8 cellular contexts compared by ENCODE assay signal in the genomic region with DNA sequence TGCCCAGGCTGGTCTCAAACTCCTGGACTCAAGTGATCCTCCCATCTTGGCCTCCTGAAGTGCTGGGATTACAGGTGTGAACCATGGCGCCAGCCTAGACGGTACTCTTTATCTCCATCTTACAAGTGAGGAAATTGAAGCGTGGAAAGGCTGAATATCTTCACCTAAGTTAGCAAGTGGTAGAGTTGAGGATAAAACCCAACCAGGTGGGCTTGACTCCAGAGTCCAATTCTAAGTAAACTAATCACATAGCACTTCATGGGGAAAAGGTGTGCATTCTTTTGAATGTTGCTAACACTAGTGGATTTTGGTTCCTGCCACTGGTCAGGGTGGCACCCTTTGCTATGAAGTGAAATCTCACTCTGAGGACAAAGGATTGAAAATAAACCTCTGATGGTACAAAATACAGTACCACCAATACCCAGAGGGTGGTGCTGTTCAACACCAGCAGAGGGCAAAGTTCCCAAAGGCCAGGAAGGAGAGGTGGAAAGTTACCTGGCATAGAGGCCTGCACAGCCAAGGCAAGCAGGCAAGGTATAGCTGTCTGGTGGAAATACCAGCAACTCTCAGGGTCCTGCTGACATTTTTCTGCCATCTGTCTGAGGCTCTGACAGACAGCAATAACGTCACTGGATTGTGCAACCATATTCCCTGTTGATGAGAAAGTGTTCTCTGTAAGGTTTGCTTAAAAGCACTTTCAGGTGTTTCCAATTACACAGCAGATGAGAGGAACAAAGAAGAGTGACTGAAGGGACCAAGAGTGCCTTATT. TPM values are rescaled to one million over a fixed set of nuclear protein-coding genes. Genes with fewer than 3 reads are reported as not detected.
DNase-seq lines count a peak whose midpoint lies in the region; ATAC-seq, FAIRE-seq and TF ChIP-seq lines count a peak whose summit lies in the region.

No MANE protein-coding gene starts in this region.

- H3K9ac ChIP-seq in GM12878 (ENCODE audit: control insufficient read depth, insufficient read depth, low read length) = no peak overlapping the region
- H3K9ac ChIP-seq in smooth muscle cell (ENCODE audit: low read depth) = no peak overlapping the region

- CTCF ChIA-PET in GM12878 (lab: Yijun Ruan, JAX) = interaction anchor here (0.9 to 5.7 kb wide), 8 partner anchors 31 to 238 kb away, joined by 3 to 34 read pairs (median 4); no protein-coding TSS in a partner anchor

- H3K4me2 ChIP-seq in GM12878 (ENCODE audit: control insufficient read depth, insufficient read depth) (no peak overlapping the region), smooth muscle cell (no peak overlapping the region)

- no peak for FAIRE-seq in GM12878 (lab: Jason Lieb, UNC)

- peaks cover 24% of the 10 kb centered on the region for H3F3A ChIP-seq in smooth muscle cell (ENCODE audit: low read depth)

- H3K27me3 ChIP-seq in GM12878 (replicated peaks in 1 of 2; ENCODE audit: control insufficient read depth in 2 of 2, insufficient read depth in 2 of 2, low read length in 1 of 2) = no peaks in the 10 kb centered on the region
- no peaks in the 10 kb centered on the region for H3K27me3 ChIP-seq in smooth muscle cell (ENCODE audit: low read depth)

- no peak overlapping the region for H3K27ac ChIP-seq in GM12878 (ENCODE audit: control insufficient read depth, insufficient read depth)
- H3K27ac ChIP-seq in smooth muscle cell (ENCODE audit: low read depth) = peak overlapping the region; percentile 17

- H3K4me3 ChIP-seq in GM12878 (no peak overlapping the region), smooth muscle cell (no peak overlapping the region)

- RAD21 ChIA-PET in GM12878 (lab: Charles Lee; ENCODE audit: unreplicated experiment) = interaction anchor here (1.8 kb wide), 1 partner anchor 90 kb away, joined by 7 read pairs; no protein-coding TSS in a partner anchor

- no peaks in the 10 kb centered on the region for H4K20me1 ChIP-seq in GM12878 (ENCODE audit: control insufficient read depth, insufficient read depth)
- H4K20me1 ChIP-seq in smooth muscle cell (ENCODE audit: low read depth) = no peaks in the 10 kb centered on the region

- POLR2A ChIA-PET in GM12878 (lab: Charles Lee) = no interaction called here

- H3K79me2 ChIP-seq in GM12878 (ENCODE audit: control insufficient read depth, insufficient read depth, low read length) (no peaks in the 10 kb centered on the region), smooth muscle cell (ENCODE audit: low read depth) (no peaks in the 10 kb centered on the region)

- no TSS peak for BruUV-seq in GM12878 (replicated peaks; lab: Mats Ljungman, UMichigan)

- SMC1A ChIA-PET in GM12878 (lab: Charles Lee; ENCODE audit: uncharacterized antibody, unreplicated experiment) = interaction anchor here (0.6 to 2.1 kb wide), 3 partner anchors 90 to 185 kb away, joined by 3 to 6 read pairs (median 3); no protein-coding TSS in a partner anchor

- H3K4me1 ChIP-seq in GM12878 (ENCODE audit: control insufficient read depth, insufficient read depth, low read length) (no peaks in the 10 kb centered on the region), smooth muscle cell (ENCODE audit: low read depth) (no peaks in the 10 kb centered on the region)

- WGBS in GM12878 (ENCODE audit: insufficient coverage, insufficient replicate concordance, low lambda C conversion rate, missing lambda C conversion rate) = 84% methylated on average over 4 of the region's 4 CpGs
- 77% methylated on average over 4 of the region's 4 CpGs for WGBS in smooth muscle cell (ENCODE audit: low lambda C conversion rate)

- DNase-seq in DMS79 treated with DMSO at 0.1 percent for 48 hours (lab: John Stamatoyannopoulos, UW) (peak; percentile 18), RKO (ENCODE audit: low spot score) (peak; percentile 52), GM12878 (ENCODE audit: low read depth, low spot score) (peak; percentile 9), iPS-NIHi11 (ENCODE audit: low spot score) (peak; percentile 85), smooth muscle cell (lab: John Stamatoyannopoulos, UW; ENCODE audit: unreplicated experiment) (no peak), NCI-H226 (no peak)

- in situ Hi-C loops in GM12878 (cut with MboI) = no loop called here

- TF ChIP-seq CTCF in GM12878 (IDR thresholded peaks at IDR 0.05 in 2 of 3, conservative IDR thresholded peaks at IDR 0.05 in 1 of 3; ENCODE audit: control insufficient read depth in 2 of 3, extremely low read depth in 1 of 3, insufficient read depth in 1 of 3, low read depth in 3 of 3, low read length in 3 of 3) (peak; percentile 77 to 85 (median 84)), smooth muscle cell (IDR thresholded peaks at IDR 0.05; ENCODE audit: borderline replicate concordance, insufficient read depth, poor library complexity, severe bottlenecking) (peak; percentile 86)

- no peak for TF ChIP-seq POLR2A in GM12878 (IDR thresholded peaks at IDR 0.05; ENCODE audit: low read depth, low read length)

- no peak overlapping the region for H2AFZ ChIP-seq in GM12878 (ENCODE audit: control insufficient read depth, low read depth, low read length)
- H2AFZ ChIP-seq in smooth muscle cell (ENCODE audit: low read depth) = no peak overlapping the region

- H3K36me3 ChIP-seq in GM12878 (ENCODE audit: control insufficient read depth in 2 of 2, insufficient read depth in 2 of 2, low read length in 1 of 2) = peaks cover 36 to 48% of the 10 kb centered on the region in 2 experiments
- peaks cover 11% of the 10 kb centered on the region for H3K36me3 ChIP-seq in smooth muscle cell (ENCODE audit: low read depth)

- H3K9me3 ChIP-seq in GM12878 (replicated peaks; ENCODE audit: control insufficient read depth, insufficient read depth, low read length) (no peaks in the 10 kb centered on the region), smooth muscle cell (replicated peaks; ENCODE audit: low read depth) (no peaks in the 10 kb centered on the region)

- TF ChIP-seq EP300 in GM12878 (IDR thresholded peaks at IDR 0.05; ENCODE audit: borderline replicate concordance in 1 of 2, control insufficient read depth in 1 of 2, low read depth in 2 of 2, low read length in 2 of 2) = no peak

- intact Hi-C loops in GM12878 (cut with micrococcal nuclease; ENCODE audit: unreplicated experiment) = loop anchor here (1.0 to 5.0 kb wide), 2 partner anchors 90 to 149 kb away; no protein-coding TSS in a partner anchor

- peak; percentile 71 for TF ChIP-seq RAD21 in GM12878 (IDR thresholded peaks at IDR 0.05; ENCODE audit: insufficient read depth, low read depth, low read length)

- peak; percentile 53 for ATAC-seq in HG02798 (IDR thresholded peaks at IDR 0.05; ENCODE audit: poor library complexity, unreplicated experiment)
- ATAC-seq in GM12878 = peak; percentile 87
- ATAC-seq in GM21515 (IDR thresholded peaks at IDR 0.05; ENCODE audit: unreplicated experiment) = no peak

RNA-seq across cellular contexts. Expression of gene ZDHHC16, which starts 17.6 kb away (rescaled TPM):
- total RNA-seq in GM12878 (2013; cell fraction: nucleolus; rRNA removed) = 27.9 and 36.8 TPM in 2 replicates
- total RNA-seq in GM12878 (2014; rRNA removed) (30.0 and 30.6 TPM in 2 replicates), GM12878 (2014; rRNA removed; fragmentation: Illumina TruSeq; extraction: Trizol) (27.3 and 29.6 TPM in 2 replicates), GM12878 (2021) (27.7 and 30.5 TPM in 2 replicates), smooth muscle cell (48.5 and 50.3 TPM in 2 replicates)
- polyA plus RNA-seq in GM12878 (2011; ENCODE audit: low read depth) = 11.7 TPM
- polyA plus RNA-seq in GM12878 (2011; rRNA removed) (17.6 and 25.7 TPM in 2 replicates), GM12878 (2014; fragmentation: Illumina TruSeq; extraction: Trizol) (40.7 and 43.2 TPM in 2 replicates), GM12878 (2014; fragmentation: Nextera tagmentation; extraction: Ambion mirVana) (10 to 100 TPM; 16.8 to 20.0 TPM), GM12878 (2014; rRNA removed) (26.5 and 27.8 TPM in 2 replicates), GM12878 (2016; fragmentation: Nextera tagmentation; extraction: Ambion mirVana) (10 to 100 TPM; 56.6 to 63.1 TPM), smooth muscle cell (73.3 and 81.1 TPM in 2 replicates)
- 42.2 and 45.9 TPM in 2 replicates for polyA plus RNA-seq in GM12878 (2011; cell fraction: cytosol; rRNA removed)
- 36.1 and 42.5 TPM in 2 replicates for polyA plus RNA-seq in GM12878 (2011; cell fraction: nucleus; rRNA removed)
- polyA plus RNA-seq in GM12878 (2012) = 14.2 and 16.8 TPM in 2 replicates
- polyA minus RNA-seq in GM12878 (2011; rRNA and poly(A)+ RNA removed) = 45.6 and 55.0 TPM in 2 replicates
- 8.7 and 10.7 TPM in 2 replicates for polyA minus RNA-seq in GM12878 (2011; cell fraction: cytosol; rRNA and poly(A)+ RNA removed)
- polyA minus RNA-seq in GM12878 (2011; cell fraction: nucleus; rRNA and poly(A)+ RNA removed) = 15.4 and 26.1 TPM in 2 replicates

RNA-seq across cellular contexts. Expression of gene EXOSC1, which starts 17.7 kb away (rescaled TPM):
- 32.7 and 33.1 TPM in 2 replicates for total RNA-seq in GM12878 (2013; cell fraction: nucleolus; rRNA removed)
- total RNA-seq in GM12878 (2014; rRNA removed) = 63.1 and 65.8 TPM in 2 replicates
- 63.8 and 65.7 TPM in 2 replicates for total RNA-seq in GM12878 (2014; rRNA removed; fragmentation: Illumina TruSeq; extraction: Trizol)
- total RNA-seq in GM12878 (2021) = 43.4 and 50.3 TPM in 2 replicates
- 43.6 TPM for polyA plus RNA-seq in GM12878 (2011; ENCODE audit: low read depth)
- 50.8 and 53.7 TPM in 2 replicates for polyA plus RNA-seq in GM12878 (2011; rRNA removed)
- polyA plus RNA-seq in GM12878 (2011; cell fraction: cytosol; rRNA removed) = 56.7 and 58.7 TPM in 2 replicates
- polyA plus RNA-seq in GM12878 (2011; cell fraction: nucleus; rRNA removed) = 27.4 and 30.1 TPM in 2 replicates
- 44.2 and 44.4 TPM in 2 replicates for polyA plus RNA-seq in GM12878 (2012)
- 80.5 and 83.4 TPM in 2 replicates for polyA plus RNA-seq in GM12878 (2014; fragmentation: Illumina TruSeq; extraction: Trizol)
- polyA plus RNA-seq in GM12878 (2014; fragmentation: Nextera tagmentation; extraction: Ambion mirVana) = 100 to 1,000 TPM in 1 of 2 experiments, 10 to 100 TPM in 1; 88.8 to 121 TPM
- polyA plus RNA-seq in GM12878 (2014; rRNA removed) = 65.7 and 66.7 TPM in 2 replicates
- 100 to 1,000 TPM; 116 to 119 TPM for polyA plus RNA-seq in GM12878 (2016; fragmentation: Nextera tagmentation; extraction: Ambion mirVana)
- polyA minus RNA-seq in GM12878 (2011; rRNA and poly(A)+ RNA removed) = 30.1 and 31.1 TPM in 2 replicates
- 6.4 and 13.6 TPM in 2 replicates for polyA minus RNA-seq in GM12878 (2011; cell fraction: cytosol; rRNA and poly(A)+ RNA removed)
- polyA minus RNA-seq in GM12878 (2011; cell fraction: nucleus; rRNA and poly(A)+ RNA removed) = 9.2 and 15.8 TPM in 2 replicates
- total RNA-seq in smooth muscle cell = 44.9 and 48.7 TPM in 2 replicates
- 61.5 and 97.5 TPM in 2 replicates for polyA plus RNA-seq in smooth muscle cell

RNA-seq across cellular contexts. Expression of gene MMS19, which starts 34.7 kb away (rescaled TPM):
- total RNA-seq in GM12878 (2013; cell fraction: nucleolus; rRNA removed) = 156 and 163 TPM in 2 replicates
- total RNA-seq in GM12878 (2014; rRNA removed) = 90.8 and 97.3 TPM in 2 replicates
- 49.1 and 54.4 TPM in 2 replicates for total RNA-seq in GM12878 (2014; rRNA removed; fragmentation: Illumina TruSeq; extraction: Trizol)
- 71.7 and 74.3 TPM in 2 replicates for total RNA-seq in GM12878 (2021)
- polyA plus RNA-seq in GM12878 (2011; ENCODE audit: low read depth) = 38.0 TPM
- polyA plus RNA-seq in GM12878 (2011; rRNA removed) = 99.9 and 112 TPM in 2 replicates
- 133 and 141 TPM in 2 replicates for polyA plus RNA-seq in GM12878 (2011; cell fraction: cytosol; rRNA removed)
- 365 and 440 TPM in 2 replicates for polyA plus RNA-seq in GM12878 (2011; cell fraction: nucleus; rRNA removed)
- 48.6 and 67.0 TPM in 2 replicates for polyA plus RNA-seq in GM12878 (2012)
- polyA plus RNA-seq in GM12878 (2014; fragmentation: Illumina TruSeq; extraction: Trizol) = 54.7 and 57.6 TPM in 2 replicates
- 10 to 100 TPM; 40.2 to 74.3 TPM for polyA plus RNA-seq in GM12878 (2014; fragmentation: Nextera tagmentation; extraction: Ambion mirVana)
- 86.3 and 96.8 TPM in 2 replicates for polyA plus RNA-seq in GM12878 (2014; rRNA removed)
- 10 to 100 TPM; 54.4 to 63.7 TPM for polyA plus RNA-seq in GM12878 (2016; fragmentation: Nextera tagmentation; extraction: Ambion mirVana)
- polyA minus RNA-seq in GM12878 (2011; rRNA and poly(A)+ RNA removed) = 159 and 220 TPM in 2 replicates
- 43.4 and 51.8 TPM in 2 replicates for polyA minus RNA-seq in GM12878 (2011; cell fraction: cytosol; rRNA and poly(A)+ RNA removed)
- polyA minus RNA-seq in GM12878 (2011; cell fraction: nucleus; rRNA and poly(A)+ RNA removed) = 93.6 and 113 TPM in 2 replicates
- total RNA-seq in smooth muscle cell = 97.9 and 125 TPM in 2 replicates
- 76.8 and 81.4 TPM in 2 replicates for polyA plus RNA-seq in smooth muscle cell

RNA-seq across cellular contexts. Expression of gene UBTD1, which starts 35.2 kb away (rescaled TPM):
- 0.90 and 1.2 TPM in 2 replicates for total RNA-seq in GM12878 (2013; cell fraction: nucleolus; rRNA removed)
- 0.76 and 1.2 TPM in 2 replicates for total RNA-seq in GM12878 (2014; rRNA removed)
- 0.18 and 0.22 TPM in 2 replicates for total RNA-seq in GM12878 (2014; rRNA removed; fragmentation: Illumina TruSeq; extraction: Trizol)
- 1.2 and 1.3 TPM in 2 replicates for total RNA-seq in GM12878 (2021)
- not detected for polyA plus RNA-seq in GM12878 (2011; ENCODE audit: low read depth)
- 0.24 and 1.2 TPM in 2 replicates for polyA plus RNA-seq in GM12878 (2011; rRNA removed)
- 2.3 and 2.8 TPM in 2 replicates for polyA plus RNA-seq in GM12878 (2011; cell fraction: cytosol; rRNA removed)
- 1.8 TPM in 2 replicates for polyA plus RNA-seq in GM12878 (2011; cell fraction: nucleus; rRNA removed)
- 0.64 and 1.00 TPM in 2 replicates for polyA plus RNA-seq in GM12878 (2012)
- polyA plus RNA-seq in GM12878 (2014; fragmentation: Illumina TruSeq; extraction: Trizol) = 0.16 TPM in 1 of 2 replicates, not detected in the other
- polyA plus RNA-seq in GM12878 (2014; fragmentation: Nextera tagmentation; extraction: Ambion mirVana) = under 1 TPM in 1 of 2 experiments, not detected in 1; 0.04 TPM
- 0.66 and 1.5 TPM in 2 replicates for polyA plus RNA-seq in GM12878 (2014; rRNA removed)
- 1 to 10 TPM in 1 of 2 experiments, under 1 TPM in 1; 0.83 to 1.3 TPM for polyA plus RNA-seq in GM12878 (2016; fragmentation: Nextera tagmentation; extraction: Ambion mirVana)
- polyA minus RNA-seq in GM12878 (2011; rRNA and poly(A)+ RNA removed) = 0.29 and 1.2 TPM in 2 replicates
- 1.9 TPM in 1 of 2 replicates, not detected in the other for polyA minus RNA-seq in GM12878 (2011; cell fraction: cytosol; rRNA and poly(A)+ RNA removed)
- polyA minus RNA-seq in GM12878 (2011; cell fraction: nucleus; rRNA and poly(A)+ RNA removed) = 0.48 and 0.57 TPM in 2 replicates
- total RNA-seq in smooth muscle cell = 26.5 and 27.1 TPM in 2 replicates
- polyA plus RNA-seq in smooth muscle cell = 59.9 and 61.5 TPM in 2 replicates

RNA-seq across cellular contexts. Expression of gene PGAM1, which starts 37.6 kb away (rescaled TPM):
- 129 and 132 TPM in 2 replicates for total RNA-seq in GM12878 (2013; cell fraction: nucleolus; rRNA removed)
- total RNA-seq in GM12878 (2014; rRNA removed) = 900 and 915 TPM in 2 replicates
- total RNA-seq in GM12878 (2014; rRNA removed; fragmentation: Illumina TruSeq; extraction: Trizol) = 522 and 529 TPM in 2 replicates
- 716 and 743 TPM in 2 replicates for total RNA-seq in GM12878 (2021)
- polyA plus RNA-seq in GM12878 (2011; ENCODE audit: low read depth) = 616 TPM
- 1,223 and 1,362 TPM in 2 replicates for polyA plus RNA-seq in GM12878 (2011; rRNA removed)
- 1,432 and 1,474 TPM in 2 replicates for polyA plus RNA-seq in GM12878 (2011; cell fraction: cytosol; rRNA removed)
- 542 and 632 TPM in 2 replicates for polyA plus RNA-seq in GM12878 (2011; cell fraction: nucleus; rRNA removed)
- polyA plus RNA-seq in GM12878 (2012) = 909 and 1,002 TPM in 2 replicates
- polyA plus RNA-seq in GM12878 (2014; fragmentation: Illumina TruSeq; extraction: Trizol) = 458 and 657 TPM in 2 replicates
- 100 to 1,000 TPM; 115 to 271 TPM for polyA plus RNA-seq in GM12878 (2014; fragmentation: Nextera tagmentation; extraction: Ambion mirVana)
- polyA plus RNA-seq in GM12878 (2014; rRNA removed) = 761 and 772 TPM in 2 replicates
- polyA plus RNA-seq in GM12878 (2016; fragmentation: Nextera tagmentation; extraction: Ambion mirVana) = 1,000 to 10,000 TPM; 1,161 to 1,235 TPM
- polyA minus RNA-seq in GM12878 (2011; rRNA and poly(A)+ RNA removed) = 705 and 1,086 TPM in 2 replicates
- polyA minus RNA-seq in GM12878 (2011; cell fraction: cytosol; rRNA and poly(A)+ RNA removed) = 277 and 295 TPM in 2 replicates
- polyA minus RNA-seq in GM12878 (2011; cell fraction: nucleus; rRNA and poly(A)+ RNA removed) = 144 and 158 TPM in 2 replicates
- total RNA-seq in smooth muscle cell = 725 and 787 TPM in 2 replicates
- polyA plus RNA-seq in smooth muscle cell = 921 and 957 TPM in 2 replicates

Comparison
In these comparisons a context has a peak if more than half of its experiments do, and no peak if none do; other contexts are left out.
1. DNase-seq: peak in DMS79 treated with DMSO at 0.1 percent for 48 hours (single experiment), RKO (single experiment), GM12878 (single experiment) and iPS-NIHi11 (single experiment); none in smooth muscle cell (single experiment) and NCI-H226 (single experiment).